In genomic region chr2:240431276-240431662, GRCh38 we compare ENCODE assay signal across 22 cellular contexts. TPM values are rescaled to one million over a fixed set of nuclear protein-coding genes. Genes with fewer than 3 reads are reported as not detected.
DNase-seq lines count a peak whose midpoint lies in the region; ATAC-seq and TF ChIP-seq lines count a peak whose summit lies in the region.
"Had no signal": no experiment of that assay in that cellular context is flagged by ENCODE, and none has a peak within 500 bp of the region (broad histone marks: within the 10 kb centered on the region; RNA-seq: fewer than 3 reads in every experiment).

No MANE protein-coding gene starts in this region.

- peaks cover 0 to 6% of the 10 kb centered on the region in 2 donors for H3K4me1 Mint-ChIP-seq in natural killer cell treated with Interleukin-12 subunit alpha and Interleukin-12 subunit beta and Interleukin-15 and Interleukin-18, amount 100 ng/mL, for 72 hours (ENCODE audit: low read depth in 2 of 2)

- H3K9me3 Mint-ChIP-seq in natural killer cell treated with Interleukin-12 subunit alpha and Interleukin-12 subunit beta and Interleukin-15 and Interleukin-18, amount 100 ng/mL, for 72 hours, result no peaks in the 10 kb centered on the region

- WGBS in aorta, 2 donors, result 72 to 89% methylated on average over 3 of the region's 3 CpGs

- H3K9me3 ChIP-seq in right atrium auricular region (no peaks in the 10 kb centered on the region), aorta (ENCODE audit: control insufficient read depth, low read length) (no peaks in the 10 kb centered on the region), MG63 (no peaks in the 10 kb centered on the region)
- H3K9me3 ChIP-seq: psoas muscle had no signal

- intact Hi-C loops in Right ventricle myocardium inferior (cut with DNase I), result no loop called here
- intact Hi-C loops in aorta (cut with DNase I), result loop anchor here in 1 of 2 donors (5.0 kb wide), 2 partner anchors 39 to 59 kb away; no protein-coding TSS in a partner anchor

- H3K4me1 ChIP-seq in right atrium auricular region (peaks cover 0 to 16% of the 10 kb centered on the region in 2 donors), aorta (ENCODE audit: control insufficient read depth in 1 of 2, insufficient read depth in 2 of 2, low read length in 2 of 2) (no peaks in the 10 kb centered on the region)
- H3K4me1 ChIP-seq: psoas muscle had no signal

- peaks cover 0 to 15% of the 10 kb centered on the region in 2 donors for H3K27me3 Mint-ChIP-seq in natural killer cell treated with Interleukin-12 subunit alpha and Interleukin-12 subunit beta and Interleukin-15 and Interleukin-18, amount 100 ng/mL, for 72 hours

- H3K36me3 ChIP-seq in right atrium auricular region (no peaks in the 10 kb centered on the region), aorta (ENCODE audit: control insufficient read depth in 1 of 2, insufficient read depth in 2 of 2, low read length in 1 of 2) (no peaks in the 10 kb centered on the region), MG63 (no peaks in the 10 kb centered on the region)

- peak; percentile 51 for DNase-seq in Right ventricle myocardium inferior (ENCODE audit: missing footprints)
- DNase-seq in right atrium auricular region (ENCODE audit: low spot score), result no peak
- DNase-seq in effector CD4-positive, alpha-beta T cell, result peak; percentile 0
- peak; percentile 38 for DNase-seq in natural killer cell treated with Interleukin-12 subunit alpha and Interleukin-12 subunit beta and Interleukin-15 and Interleukin-18, amount 100 ng/mL, for 72 hours (ENCODE audit: low spot score)
- peak; percentile 20 to 51 for DNase-seq in aorta
- DNase-seq in MG63, result no peak
- no peak for DNase-seq in NCI-H2196 (lab: John Stamatoyannopoulos, UW; ENCODE audit: unreplicated experiment)
- DNase-seq: CD4-positive, alpha-beta memory T cell; DMS153; GF-D8; MM.1S; naive B cell; NCI-H1694; NCI-H2227 treated with DMSO at 0.1 percent for 48 hours; PC-9; psoas muscle had no signal

- no peak for ATAC-seq in Right ventricle myocardium inferior
- no peak for ATAC-seq in natural killer cell treated with Interleukin-12 subunit alpha and Interleukin-12 subunit beta and Interleukin-15 and Interleukin-18, amount 100 ng/mL, for 72 hours
- no peak for ATAC-seq in aorta (ENCODE audit: low FRiP score)
- no peak for ATAC-seq in GM21360 (IDR thresholded peaks at IDR 0.05; ENCODE audit: unreplicated experiment)
- ATAC-seq: activated CD4-positive, CD25-positive, alpha-beta regulatory T cell treated with anti-CD3 and anti-CD28 coated beads, Interleukin-2, amount 50 U/mL, for 24 hours; GM12878; HCT116; psoas muscle had no signal

- no peak overlapping the region for H3K4me3 Mint-ChIP-seq in natural killer cell treated with Interleukin-12 subunit alpha and Interleukin-12 subunit beta and Interleukin-15 and Interleukin-18, amount 100 ng/mL, for 72 hours
- H3K4me3 Mint-ChIP-seq: CD4-positive, alpha-beta memory T cell; memory B cell had no signal

- H3K36me3 Mint-ChIP-seq in natural killer cell treated with Interleukin-12 subunit alpha and Interleukin-12 subunit beta and Interleukin-15 and Interleukin-18, amount 100 ng/mL, for 72 hours, result no peaks in the 10 kb centered on the region
- H3K36me3 Mint-ChIP-seq: CD4-positive, alpha-beta memory T cell; memory B cell; naive B cell had no signal

- H3K27ac ChIP-seq in right atrium auricular region (no peak overlapping the region), aorta (ENCODE audit: low read depth in 1 of 2, low read length in 2 of 2) (no peak overlapping the region)
- H3K27ac ChIP-seq: PC-9, psoas muscle, SK-N-MC had no signal

- no peak overlapping the region for H3K27ac Mint-ChIP-seq in natural killer cell treated with Interleukin-12 subunit alpha and Interleukin-12 subunit beta and Interleukin-15 and Interleukin-18, amount 100 ng/mL, for 72 hours
- H3K27ac Mint-ChIP-seq: CD4-positive, alpha-beta memory T cell; memory B cell; naive B cell had no signal

- TF ChIP-seq CTCF in right atrium auricular region (IDR thresholded peaks at IDR 0.05), result no peak

- H3K4me3 ChIP-seq in right atrium auricular region (no peak overlapping the region), aorta (ENCODE audit: low read length in 2 of 2) (no peak overlapping the region), MG63 (no peak overlapping the region)
- H3K4me3 ChIP-seq: GM12878, PC-9, psoas muscle, SK-N-MC had no signal

- H3K27me3 ChIP-seq in right atrium auricular region (no peaks in the 10 kb centered on the region), aorta (ENCODE audit: control insufficient read depth in 1 of 2, insufficient read depth in 2 of 2, low read length in 1 of 2) (no peaks in the 10 kb centered on the region), MG63 (no peaks in the 10 kb centered on the region)

RNA-seq across cellular contexts. Expression of gene GPC1, which starts 4.2 kb away (rescaled TPM):
- total RNA-seq in Right ventricle myocardium inferior (182 TPM), right atrium auricular region (100 to 1,000 TPM in 1 of 2 donors, 10 to 100 TPM in 1; 77.4 to 103 TPM), aorta (10 to 100 TPM; 32.3 to 62.6 TPM)
- 1 to 10 TPM; 1.2 to 1.8 TPM for total RNA-seq in natural killer cell treated with Interleukin-12 subunit alpha and Interleukin-12 subunit beta and Interleukin-15 and Interleukin-18, amount 100 ng/mL, for 72 hours
- 10 to 100 TPM; 28.0 to 66.8 TPM for polyA plus RNA-seq in aorta
- 95.4 and 177 TPM in 2 replicates for total RNA-seq in MG63 (2014; rRNA removed; shearing (Covaris generic); ENCODE audit: low replicate concordance)

Comparison
In these comparisons a context has a peak if more than half of its experiments do, and no peak if none do; other contexts are left out.
1. DNase-seq: peak in Right ventricle myocardium inferior (single experiment), effector CD4-positive, alpha-beta T cell (single experiment), natural killer cell treated with Interleukin-12 subunit alpha and Interleukin-12 subunit beta and Interleukin-15 and Interleukin-18, amount 100 ng/mL, for 72 hours (single experiment) and aorta (2 of 2); none in right atrium auricular region (single experiment), MG63 (single experiment) and NCI-H2196 (single experiment).
2. RNA of gene GPC1, which starts 4.2 kb away (total RNA-seq): 182 TPM in Right ventricle myocardium inferior (single experiment), 95.4 to 177 TPM in MG63, 77.4 to 103 TPM in right atrium auricular region and 32.3 to 62.6 TPM in aorta; 1.2 to 1.8 TPM in natural killer cell treated with Interleukin-12 subunit alpha and Interleukin-12 subunit beta and Interleukin-15 and Interleukin-18, amount 100 ng/mL, for 72 hours; every median in the first group is over 10 times any median in the second.